ENCODE assay signal across 1 cellular context in genomic region chr2:3585239-3586109, GRCh38.
TF ChIP-seq lines count a peak whose summit lies in the region.

No MANE protein-coding gene starts in this region.

TF ChIP-seq in HepG2, 621 proteins besides CTCF, POLR2A, EP300 and RAD21 (continued from another document and continues in another):
- TF ChIP-seq ARID3A (IDR thresholded peaks at IDR 0.05; ENCODE audit: low read depth, low read length), result peak; percentile 57; the same call in 1 of the 2 replicates
- peak; percentile 50 for TF ChIP-seq ZNF747 (CRISPR knock-in tag; IDR thresholded peaks at IDR 0.05; ENCODE audit: borderline replicate concordance)
- peak; percentile 98 for TF ChIP-seq RXRB (CRISPR knock-in tag; IDR thresholded peaks at IDR 0.05; ENCODE audit: borderline replicate concordance)
- peak; percentile 59; the same call in 1 of the 2 replicates for TF ChIP-seq ZMYM2 (CRISPR knock-in tag; IDR thresholded peaks at IDR 0.05)
- TF ChIP-seq ZNF572 (CRISPR knock-in tag; IDR thresholded peaks at IDR 0.05), result 0 out of 2 replicates have a peak, but pooled peaks have one; percentile 66
- no peak for TF ChIP-seq ZZZ3 (CRISPR knock-in tag; IDR thresholded peaks at IDR 0.05; ENCODE audit: borderline replicate concordance)
- no peak for TF ChIP-seq CBFB (CRISPR knock-in tag; IDR thresholded peaks at IDR 0.05)
- 0 out of 2 replicates have a peak, but pooled peaks have one; percentile 19 for TF ChIP-seq JUN (CRISPR knock-in tag; IDR thresholded peaks at IDR 0.05)
- 0 out of 2 replicates have a peak, but pooled peaks have one; percentile 64 for TF ChIP-seq ZBTB3 (CRISPR knock-in tag; IDR thresholded peaks at IDR 0.05; ENCODE audit: borderline replicate concordance, low read depth)
- TF ChIP-seq ZNF737 (CRISPR knock-in tag; IDR thresholded peaks at IDR 0.05; ENCODE audit: borderline replicate concordance), result no peak
- no peak for TF ChIP-seq CSRNP2 (CRISPR knock-in tag; conservative IDR thresholded peaks at IDR 0.05; ENCODE audit: low read depth)
- TF ChIP-seq ZNF205 (CRISPR knock-in tag; IDR thresholded peaks at IDR 0.05), result peak; percentile 68; the same call in 1 of the 2 replicates
- 0 out of 2 replicates have a peak, but pooled peaks have one; percentile 28 for TF ChIP-seq ARID2 (CRISPR knock-in tag; IDR thresholded peaks at IDR 0.05; ENCODE audit: borderline replicate concordance)
- TF ChIP-seq MLXIP (CRISPR knock-in tag; IDR thresholded peaks at IDR 0.05; ENCODE audit: borderline replicate concordance), result no peak
- no peak for TF ChIP-seq ZNF570 (CRISPR knock-in tag; IDR thresholded peaks at IDR 0.05; ENCODE audit: borderline replicate concordance)
- no peak for TF ChIP-seq SIN3B (IDR thresholded peaks at IDR 0.05; ENCODE audit: low read length)
- TF ChIP-seq ZMYM4 (CRISPR knock-in tag; IDR thresholded peaks at IDR 0.05), result peak; percentile 49; the same call in 1 of the 2 replicates
- no peak for TF ChIP-seq CEBPB (IDR thresholded peaks at IDR 0.05; ENCODE audit: borderline replicate concordance, low read depth, low read length)
- no peak for TF ChIP-seq ZNF333 (CRISPR knock-in tag; IDR thresholded peaks at IDR 0.05; ENCODE audit: borderline replicate concordance)
- peak; percentile 77; the same call in 1 of the 2 replicates for TF ChIP-seq ZNF639 (CRISPR knock-in tag; conservative IDR thresholded peaks at IDR 0.05)
- TF ChIP-seq CCDC6 (CRISPR knock-in tag; IDR thresholded peaks at IDR 0.05), result peak; percentile 47; the same call in 1 of the 2 replicates
- no peak for TF ChIP-seq ZNF530 (CRISPR knock-in tag; IDR thresholded peaks at IDR 0.05; ENCODE audit: low read depth)
- peak; percentile 92 for TF ChIP-seq IKZF5 (CRISPR knock-in tag; IDR thresholded peaks at IDR 0.05)
- TF ChIP-seq RXRA (CRISPR knock-in tag; IDR thresholded peaks at IDR 0.05), result peak; percentile 90
- TF ChIP-seq SMAD1 (CRISPR knock-in tag; IDR thresholded peaks at IDR 0.05; ENCODE audit: borderline replicate concordance, low read depth), result 0 out of 2 replicates have a peak, but pooled peaks have one; percentile 28
- TF ChIP-seq PRDM10 (CRISPR knock-in tag; IDR thresholded peaks at IDR 0.05; ENCODE audit: low read depth), result 0 out of 2 replicates have a peak, but pooled peaks have one; percentile 23
- TF ChIP-seq YEATS2 (CRISPR knock-in tag; IDR thresholded peaks at IDR 0.05; ENCODE audit: borderline replicate concordance), result no peak
- peak; percentile 34 for TF ChIP-seq YY1 (IDR thresholded peaks at IDR 0.05; ENCODE audit: insufficient read depth, insufficient replicate concordance, low read depth, low read length)
- peak; percentile 82 for TF ChIP-seq BRD4 (CRISPR knock-in tag; IDR thresholded peaks at IDR 0.05)
- no peak for TF ChIP-seq ZNF790 (CRISPR knock-in tag; IDR thresholded peaks at IDR 0.05; ENCODE audit: borderline replicate concordance)
- TF ChIP-seq POLR2AphosphoS5 (IDR thresholded peaks at IDR 0.05; ENCODE audit: low read depth, low read length), result no peak
- no peak for TF ChIP-seq DZIP1 (CRISPR knock-in tag; IDR thresholded peaks at IDR 0.05)
- TF ChIP-seq ZBTB21 (CRISPR knock-in tag; IDR thresholded peaks at IDR 0.05), result no peak
- TF ChIP-seq TAF1 (CRISPR knock-in tag; IDR thresholded peaks at IDR 0.05), result peak; percentile 56; the same call in 1 of the 2 replicates
- TF ChIP-seq ATF4 (CRISPR knock-in tag; IDR thresholded peaks at IDR 0.05), result no peak; a peak in 1 of 4 replicates
- 0 out of 2 replicates have a peak, but pooled peaks have one; percentile 54 for TF ChIP-seq ZNF280D (CRISPR knock-in tag; IDR thresholded peaks at IDR 0.05)
- no peak for TF ChIP-seq TCF12 (IDR thresholded peaks at IDR 0.05)
- no peak for TF ChIP-seq TCF12 (CRISPR knock-in tag; IDR thresholded peaks at IDR 0.05)
